ENCODE assay signal across 22 cellular contexts in the genomic region with DNA sequence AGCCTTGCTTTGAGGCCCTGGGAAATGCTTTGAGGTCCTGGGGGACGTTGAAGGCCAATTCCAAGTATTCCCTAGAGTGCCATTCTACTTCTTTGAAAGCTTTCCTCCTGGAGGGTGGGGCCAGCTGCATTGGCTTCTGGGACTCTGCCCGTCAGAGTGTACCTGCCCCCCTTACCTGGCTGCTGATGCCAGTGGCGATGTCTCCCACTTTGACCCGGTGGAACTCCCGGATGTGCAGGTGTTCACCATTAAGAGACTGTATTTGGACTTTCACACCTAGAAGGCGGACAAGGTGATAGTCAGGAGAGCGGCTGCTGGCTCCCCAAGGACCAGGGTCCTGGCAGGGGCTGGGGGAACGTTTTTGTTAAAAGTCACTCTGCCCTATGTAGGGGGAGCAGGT. TPM values are rescaled to one million over a fixed set of nuclear protein-coding genes. Genes with fewer than 3 reads are reported as not detected.
DNase-seq lines count a peak whose midpoint lies in the region; ATAC-seq, FAIRE-seq and TF ChIP-seq lines count a peak whose summit lies in the region.
"Had no signal": no experiment of that assay in that cellular context is flagged by ENCODE, and none has a peak within 500 bp of the region (broad histone marks: within the 10 kb centered on the region; RNA-seq: fewer than 3 reads in every experiment).

No MANE protein-coding gene starts in this region.

- H2AFZ ChIP-seq in osteoblast (ENCODE audit: low read length): no peak overlapping the region

- H3K4me3 Mint-ChIP-seq in activated naive CD4-positive, alpha-beta T cell treated with anti-CD3 and anti-CD28 coated beads, Interleukin-2, amount 50 U/mL, for 24 hours: no peak overlapping the region
- H3K4me3 Mint-ChIP-seq in activated T-helper 17 cell treated with anti-CD3 and anti-CD28 coated beads, Interleukin-2, amount 50 U/mL, for 72 hours: no peak overlapping the region
- H3K4me3 Mint-ChIP-seq: CD4-positive, alpha-beta memory T cell had no signal

- no peaks in the 10 kb centered on the region for H3K27me3 Mint-ChIP-seq in activated naive CD4-positive, alpha-beta T cell treated with anti-CD3 and anti-CD28 coated beads, Interleukin-2, amount 50 U/mL, for 24 hours
- no peaks in the 10 kb centered on the region for H3K27me3 Mint-ChIP-seq in activated T-helper 17 cell treated with anti-CD3 and anti-CD28 coated beads, Interleukin-2, amount 50 U/mL, for 72 hours
- H3K27me3 Mint-ChIP-seq: CD4-positive, alpha-beta memory T cell had no signal

- H3K27me3 ChIP-seq in osteoblast (ENCODE audit: insufficient read depth, low read length): no peaks in the 10 kb centered on the region
- H3K27me3 ChIP-seq: BE2C had no signal

- H3K4me1 ChIP-seq in osteoblast (ENCODE audit: insufficient read depth, low read length): peaks cover 31% of the 10 kb centered on the region
- H3K4me1 ChIP-seq: BE2C had no signal

- no peak for DNase-seq in activated naive CD4-positive, alpha-beta T cell treated with anti-CD3 and anti-CD28 coated beads, Interleukin-2, amount 50 U/mL, for 16 hours
- DNase-seq in osteoblast (ENCODE audit: insufficient read length, low spot score, missing footprints) (peak; percentile 31), GM19239 (ENCODE audit: insufficient read length, low spot score) (no peak), NCI-H774 (lab: John Stamatoyannopoulos, UW) (no peak), LoVo (ENCODE audit: low spot score) (no peak)
- DNase-seq: BE2C; Calu3; CD4-positive, alpha-beta memory T cell; DMS53; EL; NCI-H1092 treated with DMSO at 0.1 percent for 48 hours; NCI-H1694; NCI-H2081 treated with DMSO at 0.1 percent for 48 hours; NCI-H446 treated with DMSO at 0.1 percent for 48 hours; NK-92 treated with Interleukin-12 subunit alpha and Interleukin-12 subunit beta, amount 100 ng/mL, for 24 hours; SHP77 treated with DMSO at 0.1 percent for 48 hours had no signal

- H3K79me2 ChIP-seq in osteoblast (ENCODE audit: insufficient read depth, low read length): no peaks in the 10 kb centered on the region

- H3K9me3 Mint-ChIP-seq in activated naive CD4-positive, alpha-beta T cell treated with anti-CD3 and anti-CD28 coated beads, Interleukin-2, amount 50 U/mL, for 24 hours: no peaks in the 10 kb centered on the region
- H3K9me3 Mint-ChIP-seq in activated T-helper 17 cell treated with anti-CD3 and anti-CD28 coated beads, Interleukin-2, amount 50 U/mL, for 72 hours: no peaks in the 10 kb centered on the region
- H3K9me3 Mint-ChIP-seq: CD4-positive, alpha-beta memory T cell had no signal

- H3K4me2 ChIP-seq in osteoblast (ENCODE audit: insufficient read depth, low read length): no peak overlapping the region

- peak overlapping the region; percentile 35 for H3K27ac Mint-ChIP-seq in activated naive CD4-positive, alpha-beta T cell treated with anti-CD3 and anti-CD28 coated beads, Interleukin-2, amount 50 U/mL, for 24 hours
- peak overlapping the region; percentile 58 for H3K27ac Mint-ChIP-seq in activated T-helper 17 cell treated with anti-CD3 and anti-CD28 coated beads, Interleukin-2, amount 50 U/mL, for 72 hours

- no peak overlapping the region for H3K27ac ChIP-seq in osteoblast (ENCODE audit: low read depth, low read length)

- H3K36me3 Mint-ChIP-seq in activated naive CD4-positive, alpha-beta T cell treated with anti-CD3 and anti-CD28 coated beads, Interleukin-2, amount 50 U/mL, for 24 hours: peaks cover 7% of the 10 kb centered on the region
- H3K36me3 Mint-ChIP-seq in activated T-helper 17 cell treated with anti-CD3 and anti-CD28 coated beads, Interleukin-2, amount 50 U/mL, for 72 hours (ENCODE audit: low read depth): peaks cover 67% of the 10 kb centered on the region

- peaks cover 63% of the 10 kb centered on the region for H3K36me3 ChIP-seq in osteoblast (ENCODE audit: insufficient read depth, low read length)

- no peak overlapping the region for H3K4me3 ChIP-seq in osteoblast (ENCODE audit: insufficient read depth, low read length)
- H3K4me3 ChIP-seq: GM12878 had no signal

- H4K20me1 ChIP-seq in osteoblast (ENCODE audit: insufficient read depth, low read length): peaks cover 84% of the 10 kb centered on the region

- H3K4me1 Mint-ChIP-seq in activated naive CD4-positive, alpha-beta T cell treated with anti-CD3 and anti-CD28 coated beads, Interleukin-2, amount 50 U/mL, for 24 hours: peaks cover 27% of the 10 kb centered on the region
- peaks cover 15% of the 10 kb centered on the region for H3K4me1 Mint-ChIP-seq in activated T-helper 17 cell treated with anti-CD3 and anti-CD28 coated beads, Interleukin-2, amount 50 U/mL, for 72 hours

- H3K9me3 ChIP-seq in osteoblast (ENCODE audit: low read depth, low read length): no peaks in the 10 kb centered on the region
- H3K9me3 ChIP-seq: BE2C had no signal

- no peak for ATAC-seq in activated T-helper 17 cell treated with anti-CD3 and anti-CD28 coated beads, Interleukin-2, amount 50 U/mL, for 72 hours (replicated peaks)
- ATAC-seq: GM12878 had no signal

- TF ChIP-seq CTCF in osteoblast (IDR thresholded peaks at IDR 0.05; ENCODE audit: extremely low read depth, low read depth, low read length): no peak

- FAIRE-seq in GM19239 (lab: Jason Lieb, UNC): no peak
- FAIRE-seq: A204.1, GM12878 had no signal

RNA-seq across cellular contexts. Expression of gene SPATA32, which starts 3.1 kb away (rescaled TPM):
- under 1 TPM; 0.13 to 0.32 TPM for total RNA-seq in activated T-helper 17 cell treated with anti-CD3 and anti-CD28 coated beads, Interleukin-2, amount 50 U/mL, for 72 hours
- total RNA-seq in osteoblast: not detected in 2 replicates
- total RNA-seq: OCI-LY7, RPMI7951 had no signal

RNA-seq across cellular contexts. Expression of gene FMNL1, which starts 43.3 kb away (rescaled TPM):
- total RNA-seq in activated T-helper 17 cell treated with anti-CD3 and anti-CD28 coated beads, Interleukin-2, amount 50 U/mL, for 72 hours: 100 to 1,000 TPM; 262 to 496 TPM
- total RNA-seq in osteoblast: 2.7 and 3.6 TPM in 2 replicates

RNA-seq across cellular contexts. Expression of gene MAP3K14, which starts 51.8 kb away (rescaled TPM):
- total RNA-seq in activated T-helper 17 cell treated with anti-CD3 and anti-CD28 coated beads, Interleukin-2, amount 50 U/mL, for 72 hours: 10 to 100 TPM; 36.3 to 49.5 TPM
- total RNA-seq in osteoblast: 2.7 and 3.6 TPM in 2 replicates

Comparison
In these comparisons a context has a peak if more than half of its experiments do, and no peak if none do; other contexts are left out.
1. RNA of gene FMNL1, which starts 43.3 kb away (total RNA-seq): 262 to 496 TPM in activated T-helper 17 cell treated with anti-CD3 and anti-CD28 coated beads, Interleukin-2, amount 50 U/mL, for 72 hours; 2.7 to 3.6 TPM in osteoblast; every median in the first group is over 10 times any median in the second.